1 cellular context compared by ENCODE assay signal in genomic region chr17:49241763-49242312, GRCh38.
TF ChIP-seq lines count a peak whose summit lies in the region.

No MANE protein-coding gene starts in this region.

TF ChIP-seq in K562, 482 proteins besides CTCF, POLR2A, EP300 and RAD21 (continued from another document and continues in another):
- no peak for TF ChIP-seq ZNF318 (IDR thresholded peaks at IDR 0.05; ENCODE audit: borderline replicate concordance in 1 of 2, low read depth in 1 of 2)
- TF ChIP-seq PRPF4 (IDR thresholded peaks at IDR 0.05; ENCODE audit: insufficient read depth, low read depth, low read length, poor library complexity, severe bottlenecking) = no peak
- TF ChIP-seq TAF7 (tag; IDR thresholded peaks at IDR 0.05) = no peak
- no peak for TF ChIP-seq CAMTA2 (CRISPR knock-in tag; conservative IDR thresholded peaks at IDR 0.05)
- TF ChIP-seq U2AF1 (optimal IDR thresholded peaks at IDR 0.05; ENCODE audit: low read depth, low read length) = no peak
- TF ChIP-seq MCM5 (IDR thresholded peaks at IDR 0.05; ENCODE audit: low read depth) = no peak
- no peak for TF ChIP-seq ZNF280A (IDR thresholded peaks at IDR 0.05; ENCODE audit: low read depth, partially characterized antibody)
- TF ChIP-seq HNRNPK (IDR thresholded peaks at IDR 0.05; ENCODE audit: low read depth, low read length, poor library complexity, severe bottlenecking) = no peak
- TF ChIP-seq IRF1 (CRISPR knock-in tag; IDR thresholded peaks at IDR 0.05; ENCODE audit: borderline replicate concordance) = no peak
- TF ChIP-seq ZNF41 (CRISPR knock-in tag; conservative IDR thresholded peaks at IDR 0.05) = no peak
- TF ChIP-seq ZNF668 (CRISPR knock-in tag; IDR thresholded peaks at IDR 0.05) = no peak
- TF ChIP-seq CREBBP (IDR thresholded peaks at IDR 0.05; ENCODE audit: low read depth, low read length) = no peak
- TF ChIP-seq HOMEZ (CRISPR knock-in tag; IDR thresholded peaks at IDR 0.05) = no peak
- TF ChIP-seq POLR2AphosphoS5 (IDR thresholded peaks at IDR 0.05; ENCODE audit: control insufficient read depth, insufficient read depth, low read depth, low read length) = no peak
- no peak for TF ChIP-seq TEAD2 (tag; IDR thresholded peaks at IDR 0.05)
- TF ChIP-seq SAFB (IDR thresholded peaks at IDR 0.05; ENCODE audit: borderline replicate concordance, low read depth, low read length) = no peak
- TF ChIP-seq MYC (IDR thresholded peaks at IDR 0.05; ENCODE audit: low read depth, low read length) = no peak
- no peak for TF ChIP-seq MYC (CRISPR knock-in tag; IDR thresholded peaks at IDR 0.05; ENCODE audit: borderline replicate concordance, low read depth)
- 0 out of 2 replicates have a peak, but pooled peaks have one; percentile 25 for TF ChIP-seq EGR1 (conservative IDR thresholded peaks at IDR 0.05)
- no peak for TF ChIP-seq CEBPB (tag; IDR thresholded peaks at IDR 0.05)
- no peak for TF ChIP-seq ZNF12 (CRISPR knock-in tag; IDR thresholded peaks at IDR 0.05)
- TF ChIP-seq ZNF778 (CRISPR knock-in tag; IDR thresholded peaks at IDR 0.05) = no peak
- TF ChIP-seq EZH2 (IDR thresholded peaks at IDR 0.05; ENCODE audit: borderline replicate concordance, low read depth, low read length) = no peak
- TF ChIP-seq USF1 (CRISPR knock-in tag; IDR thresholded peaks at IDR 0.05) = peak; percentile 57
- no peak for TF ChIP-seq HINFP (tag; conservative IDR thresholded peaks at IDR 0.05; ENCODE audit: low read depth)
- TF ChIP-seq AFF1 (IDR thresholded peaks at IDR 0.05; ENCODE audit: low read depth in 1 of 2, partially characterized antibody in 2 of 2) = no peak
- no peak for TF ChIP-seq CREB5 (CRISPR knock-in tag; IDR thresholded peaks at IDR 0.05)
- TF ChIP-seq SAP30 (IDR thresholded peaks at IDR 0.05; ENCODE audit: borderline replicate concordance, insufficient read depth, low read depth, low read length, poor library complexity, severe bottlenecking) = no peak
- no peak for TF ChIP-seq KDM2B (CRISPR knock-in tag; IDR thresholded peaks at IDR 0.05)
- TF ChIP-seq NUFIP1 (IDR thresholded peaks at IDR 0.05; ENCODE audit: partially characterized antibody) = no peak
- no peak for TF ChIP-seq C11orf30 (IDR thresholded peaks at IDR 0.05; ENCODE audit: low read depth)
- no peak for TF ChIP-seq PRDM10 (IDR thresholded peaks at IDR 0.05; ENCODE audit: partially characterized antibody)
- no peak for TF ChIP-seq ASH1L (IDR thresholded peaks at IDR 0.05; ENCODE audit: borderline replicate concordance, low read depth, partially characterized antibody)
